In genomic region chr1:117366982-117367768, GRCh38 we compare ENCODE assay signal across 1 cellular context.
TF ChIP-seq lines count a peak whose summit lies in the region.

Gene MAN1A2 (plus strand): TSS chr1:117367449. CDS start chr1:117368184, 735 bp downstream.

TF ChIP-seq in HepG2, 621 proteins besides CTCF, POLR2A, EP300 and RAD21 (continued from another document and continues in another):
- TF ChIP-seq ZBTB46 (CRISPR knock-in tag; IDR thresholded peaks at IDR 0.05; ENCODE audit: borderline replicate concordance) (no peak), SNAPC2 (CRISPR knock-in tag; IDR thresholded peaks at IDR 0.05) (no peak), PHF5A (CRISPR knock-in tag; IDR thresholded peaks at IDR 0.05; ENCODE audit: low read depth, unreplicated experiment) (peak; percentile 14), CAMTA2 (CRISPR knock-in tag; IDR thresholded peaks at IDR 0.05; ENCODE audit: borderline replicate concordance) (no peak), WIZ (CRISPR knock-in tag; IDR thresholded peaks at IDR 0.05) (no peak), NBN (conservative IDR thresholded peaks at IDR 0.05) (no peak), NFIC (IDR thresholded peaks at IDR 0.05; ENCODE audit: low read length) (no peak), ZBTB25 (CRISPR knock-in tag; IDR thresholded peaks at IDR 0.05) (no peak; the same call in 1 of the 2 replicates), TRAFD1 (CRISPR knock-in tag; IDR thresholded peaks at IDR 0.05; ENCODE audit: borderline replicate concordance) (no peak), ARNTL (CRISPR knock-in tag; IDR thresholded peaks at IDR 0.05) (no peak), ZSCAN5A (CRISPR knock-in tag; IDR thresholded peaks at IDR 0.05; ENCODE audit: borderline replicate concordance) (no peak), TAF1 (CRISPR knock-in tag; IDR thresholded peaks at IDR 0.05) (peak; percentile 72), ZNF33B (CRISPR knock-in tag; IDR thresholded peaks at IDR 0.05) (no peak), SOX5 (CRISPR knock-in tag; IDR thresholded peaks at IDR 0.05; ENCODE audit: borderline replicate concordance) (peak; percentile 35; the same call in 1 of the 2 replicates), ZNF883 (CRISPR knock-in tag; IDR thresholded peaks at IDR 0.05; ENCODE audit: not compliant biosample characterization) (no peak), ZNF296 (CRISPR knock-in tag; conservative IDR thresholded peaks at IDR 0.05) (no peak), ZSCAN29 (CRISPR knock-in tag; conservative IDR thresholded peaks at IDR 0.05) (no peak), ZNF556 (CRISPR knock-in tag; IDR thresholded peaks at IDR 0.05; ENCODE audit: borderline replicate concordance) (no peak), PRMT3 (CRISPR knock-in tag; IDR thresholded peaks at IDR 0.05; ENCODE audit: borderline replicate concordance, low read depth) (no peak), ZNF574 (CRISPR knock-in tag; IDR thresholded peaks at IDR 0.05) (peak; percentile 58; the same call in 1 of the 2 replicates), ZNF768 (CRISPR knock-in tag; IDR thresholded peaks at IDR 0.05) (peak; percentile 38; the same call in 1 of the 2 replicates), AFF4 (CRISPR knock-in tag; IDR thresholded peaks at IDR 0.05) (no peak), ZNF44 (CRISPR knock-in tag; IDR thresholded peaks at IDR 0.05) (no peak), THYN1 (CRISPR knock-in tag; IDR thresholded peaks at IDR 0.05; ENCODE audit: borderline replicate concordance, low read depth) (no peak), NR2C2 (CRISPR knock-in tag; IDR thresholded peaks at IDR 0.05; ENCODE audit: borderline replicate concordance) (no peak), FIP1L1 (IDR thresholded peaks at IDR 0.05; ENCODE audit: borderline replicate concordance, insufficient read depth, low read depth, low read length) (no peak), GABPA (IDR thresholded peaks at IDR 0.05; ENCODE audit: low read depth, low read length) (peak; percentile 74), GABPA (CRISPR knock-in tag; IDR thresholded peaks at IDR 0.05; ENCODE audit: low read depth) (peak; percentile 81), ZNF678 (CRISPR knock-in tag; IDR thresholded peaks at IDR 0.05) (no peak), SKIL (CRISPR knock-in tag; IDR thresholded peaks at IDR 0.05; ENCODE audit: borderline replicate concordance) (no peak), ZFP41 (CRISPR knock-in tag; IDR thresholded peaks at IDR 0.05; ENCODE audit: borderline replicate concordance) (no peak), ZNF446 (CRISPR knock-in tag; IDR thresholded peaks at IDR 0.05) (peak; percentile 85; the same call in 1 of the 2 replicates), FOXP4 (CRISPR knock-in tag; IDR thresholded peaks at IDR 0.05) (no peak), ZNF207 (IDR thresholded peaks at IDR 0.05; ENCODE audit: borderline replicate concordance) (no peak), HES4 (CRISPR knock-in tag; IDR thresholded peaks at IDR 0.05; ENCODE audit: borderline replicate concordance) (0 out of 2 replicates have a peak, but pooled peaks have one; percentile 18), ZNF691 (CRISPR knock-in tag; IDR thresholded peaks at IDR 0.05; ENCODE audit: borderline replicate concordance, low read depth) (no peak), NAIF1 (CRISPR knock-in tag; IDR thresholded peaks at IDR 0.05; ENCODE audit: borderline replicate concordance) (no peak), ZNF282 (IDR thresholded peaks at IDR 0.05; ENCODE audit: partially characterized antibody) (no peak), NCOR1 (IDR thresholded peaks at IDR 0.05; ENCODE audit: borderline replicate concordance, low read length) (no peak), MXD4 (CRISPR knock-in tag; IDR thresholded peaks at IDR 0.05) (peak; percentile 59), HOMEZ (CRISPR knock-in tag; IDR thresholded peaks at IDR 0.05; ENCODE audit: low read depth) (no peak), ZNF713 (CRISPR knock-in tag; IDR thresholded peaks at IDR 0.05) (no peak), EEA1 (CRISPR knock-in tag; IDR thresholded peaks at IDR 0.05; ENCODE audit: borderline replicate concordance) (peak; percentile 40; the same call in 1 of the 2 replicates), AKAP8 (CRISPR knock-in tag; IDR thresholded peaks at IDR 0.05) (no peak), DMAP1 (CRISPR knock-in tag; IDR thresholded peaks at IDR 0.05) (peak; percentile 2; the same call in 1 of the 2 replicates)
